9 cellular contexts compared by ENCODE assay signal in genomic region chr19:2820112-2820702, GRCh38. TPM values are rescaled to one million over a fixed set of nuclear protein-coding genes. Genes with fewer than 3 reads are reported as not detected.
DNase-seq lines count a peak whose midpoint lies in the region; ATAC-seq and TF ChIP-seq lines count a peak whose summit lies in the region.
"Had no signal": no experiment of that assay in that cellular context is flagged by ENCODE, and none has a peak within 500 bp of the region (broad histone marks: within the 10 kb centered on the region; RNA-seq: fewer than 3 reads in every experiment).

No MANE protein-coding gene starts in this region.

- H3K27ac ChIP-seq in esophagus muscularis mucosa (replicated peaks in 1 of 4) = peak overlapping the region; percentile 71 to 78 (median 72)

- peaks cover under 1% of the 10 kb centered on the region for H3K9me3 Mint-ChIP-seq in HFFc6

- TF ChIP-seq POLR2A in esophagus muscularis mucosa (IDR thresholded peaks at IDR 0.05; ENCODE audit: low read depth) = no peak

- H3K4me1 ChIP-seq in ES-I3 (ENCODE audit: insufficient read depth, low read length) (no peaks in the 10 kb centered on the region), esophagus muscularis mucosa (peaks cover 3 to 20% (median 18%) of the 10 kb centered on the region in 4 donors), neuron (ENCODE audit: insufficient read depth, low read length) (peaks cover 4% of the 10 kb centered on the region)

- no peaks in the 10 kb centered on the region for H3K36me3 ChIP-seq in ES-I3 (ENCODE audit: insufficient read depth, low read length)
- peaks cover 0 to 19% (median 16%) of the 10 kb centered on the region in 4 donors for H3K36me3 ChIP-seq in esophagus muscularis mucosa
- H3K36me3 ChIP-seq in neuron (ENCODE audit: insufficient read depth, low read length) = peaks cover 10% of the 10 kb centered on the region

- H3K9me3 ChIP-seq in ES-I3 (ENCODE audit: control insufficient read depth, insufficient read depth, low read length) = no peaks in the 10 kb centered on the region
- no peaks in the 10 kb centered on the region for H3K9me3 ChIP-seq in esophagus muscularis mucosa
- H3K9me3 ChIP-seq in neuron (ENCODE audit: low read length) = peaks cover 26% of the 10 kb centered on the region

- H3K36me3 Mint-ChIP-seq in HFFc6 (ENCODE audit: low read depth) = peaks cover 13% of the 10 kb centered on the region

- H3K4me1 Mint-ChIP-seq in HFFc6 (ENCODE audit: low read depth) = no peaks in the 10 kb centered on the region

- intact Hi-C loops in esophagus muscularis mucosa (cut with DNase I) = loop anchor here (1.0 kb wide), 1 partner anchor 35 kb away; the partner anchor contains the start of gene THOP1

- H3K27me3 ChIP-seq in esophagus muscularis mucosa (no peaks in the 10 kb centered on the region), neuron (ENCODE audit: insufficient read depth, low read length) (no peaks in the 10 kb centered on the region)

- H3K4me3 ChIP-seq in esophagus muscularis mucosa (peak overlapping the region; percentile 85 to 97 (median 92)), neuron (ENCODE audit: low read length) (peak overlapping the region; percentile 85)

- DNase-seq in HFFc6 = no peak
- DNase-seq in esophagus muscularis mucosa (ENCODE audit: extremely low spot score) = no peak
- no peak for DNase-seq in cerebellar nuclear complex (lab: John Stamatoyannopoulos, UW)
- DNase-seq in activated CD4-positive, CD25-positive, alpha-beta regulatory T cell (lab: John Stamatoyannopoulos, UW) = no peak
- DNase-seq in cerebellar cortex (ENCODE audit: low spot score) = no peak

- no peak overlapping the region for H3K27ac Mint-ChIP-seq in HFFc6

- H3K27me3 Mint-ChIP-seq in HFFc6 (ENCODE audit: insufficient read depth) = peaks cover 2% of the 10 kb centered on the region

- peak overlapping the region; percentile 88 for H3K4me3 Mint-ChIP-seq in HFFc6

- TF ChIP-seq CTCF in HFFc6 (IDR thresholded peaks at IDR 0.05) = no peak
- TF ChIP-seq CTCF in esophagus muscularis mucosa (IDR thresholded peaks at IDR 0.05) = no peak

- TF ChIP-seq EP300 in esophagus muscularis mucosa (IDR thresholded peaks at IDR 0.05) = no peak

- peak overlapping the region; percentile 66 for H3K9ac ChIP-seq in ES-I3 (ENCODE audit: low read depth, low read length)

- H2AFZ ChIP-seq in neuron (ENCODE audit: low read depth, low read length) = peak overlapping the region; percentile 76

- ATAC-seq in SK-N-SH treated with all-trans-retinoic acid at 6 μM for 48 hours = peak; percentile 51

- 4% methylated on average over 21 of the region's 36 CpGs for WGBS in esophagus muscularis mucosa

TF ChIP-seq in SK-N-SH treated with all-trans-retinoic acid at 6 μM for 48 hours, 23 proteins besides CTCF, POLR2A, EP300 and RAD21 (continues in another document):
- no peak for TF ChIP-seq CREB5 (CRISPR knock-in tag; IDR thresholded peaks at IDR 0.05; ENCODE audit: low read depth)
- TF ChIP-seq ZFP3 (CRISPR knock-in tag; IDR thresholded peaks at IDR 0.05) = no peak
- TF ChIP-seq OSR1 (CRISPR knock-in tag; IDR thresholded peaks at IDR 0.05) = no peak
- TF ChIP-seq CSDC2 (CRISPR knock-in tag; IDR thresholded peaks at IDR 0.05) = no peak
- no peak for TF ChIP-seq TCF4 (CRISPR knock-in tag; IDR thresholded peaks at IDR 0.05; ENCODE audit: borderline replicate concordance)
- TF ChIP-seq TOX (CRISPR knock-in tag; IDR thresholded peaks at IDR 0.05; ENCODE audit: borderline replicate concordance) = no peak
- TF ChIP-seq ESRRG (CRISPR knock-in tag; IDR thresholded peaks at IDR 0.05) = no peak
- TF ChIP-seq ZNF70 (CRISPR knock-in tag; IDR thresholded peaks at IDR 0.05) = no peak
- no peak for TF ChIP-seq CSRNP3 (CRISPR knock-in tag; IDR thresholded peaks at IDR 0.05)
- no peak for TF ChIP-seq GLIS3 (CRISPR knock-in tag; IDR thresholded peaks at IDR 0.05)
- TF ChIP-seq PATZ1 (CRISPR knock-in tag; IDR thresholded peaks at IDR 0.05; ENCODE audit: borderline replicate concordance) = no peak
- TF ChIP-seq BACH2 (CRISPR knock-in tag; IDR thresholded peaks at IDR 0.05; ENCODE audit: borderline replicate concordance) = no peak
- TF ChIP-seq ZC3H10 (CRISPR knock-in tag; IDR thresholded peaks at IDR 0.05) = no peak
- TF ChIP-seq PPARA (CRISPR knock-in tag; IDR thresholded peaks at IDR 0.05; ENCODE audit: borderline replicate concordance) = no peak
- no peak for TF ChIP-seq ISL1 (CRISPR knock-in tag; IDR thresholded peaks at IDR 0.05)
- no peak for TF ChIP-seq SNAI2 (CRISPR knock-in tag; IDR thresholded peaks at IDR 0.05)
- TF ChIP-seq ZFP30 (CRISPR knock-in tag; IDR thresholded peaks at IDR 0.05) = no peak
- no peak for TF ChIP-seq TSHZ2 (CRISPR knock-in tag; IDR thresholded peaks at IDR 0.05)

RNA-seq across cellular contexts. Expression of gene ZNF554, which starts 0.5 kb away (rescaled TPM):
- total RNA-seq in HFFc6 (2021; fragmentation: NEBNext Ultra II Directional; extraction: Animal tissue kit (Norgen Biotek cat#: 25700)) = 1 to 10 TPM; 1.6 to 2.4 (median 2.2) TPM
- 1 to 10 TPM; 2.9 to 7.1 (median 4.6) TPM for total RNA-seq in esophagus muscularis mucosa

RNA-seq across cellular contexts. Expression of gene ZNF555, which starts 21.1 kb away (rescaled TPM):
- 1 to 10 TPM; 3.7 to 5.6 (median 3.8) TPM for total RNA-seq in HFFc6 (2021; fragmentation: NEBNext Ultra II Directional; extraction: Animal tissue kit (Norgen Biotek cat#: 25700))
- 1 to 10 TPM; 3.0 to 7.5 (median 5.3) TPM for total RNA-seq in esophagus muscularis mucosa

RNA-seq across cellular contexts. Expression of gene THOP1, which starts 34.9 kb away (rescaled TPM):
- total RNA-seq in HFFc6 (2021; fragmentation: NEBNext Ultra II Directional; extraction: Animal tissue kit (Norgen Biotek cat#: 25700)) = 100 to 1,000 TPM in 1 of 6 experiments, 10 to 100 TPM in 5; 83.7 to 114 (median 94.3) TPM
- total RNA-seq in esophagus muscularis mucosa = 10 to 100 TPM; 22.8 to 65.3 (median 42.4) TPM

RNA-seq across cellular contexts. Expression of gene SGTA, which starts 37.1 kb away (rescaled TPM):
- 10 to 100 TPM; 60.7 to 68.1 (median 62.8) TPM for total RNA-seq in HFFc6 (2021; fragmentation: NEBNext Ultra II Directional; extraction: Animal tissue kit (Norgen Biotek cat#: 25700))
- total RNA-seq in esophagus muscularis mucosa = 10 to 100 TPM; 53.6 to 71.2 (median 59.2) TPM

RNA-seq across cellular contexts. Expression of gene ZNF556, which starts 46.9 kb away (rescaled TPM):
- total RNA-seq in HFFc6 (2021; fragmentation: NEBNext Ultra II Directional; extraction: Animal tissue kit (Norgen Biotek cat#: 25700)) = not detected
- total RNA-seq in esophagus muscularis mucosa = under 1 TPM in 1 of 4 donors, not detected in 3; 0.42 TPM
- total RNA-seq: T-helper 2 cell treated with Interferon-gamma antibody and Interleukin-4, amounts not matched to agents 100 ng/mL and 5 ng/mL, for 36 hours had no signal
